ENCODE assay signal across 9 cellular contexts in genomic region chr6:24931752-24932691, GRCh38. TPM values are rescaled to one million over a fixed set of nuclear protein-coding genes. Genes with fewer than 3 reads are reported as not detected.
DNase-seq lines count a peak whose midpoint lies in the region; ATAC-seq and TF ChIP-seq lines count a peak whose summit lies in the region.
"Had no signal": no experiment of that assay in that cellular context is flagged by ENCODE, and none has a peak within 500 bp of the region (broad histone marks: within the 10 kb centered on the region; RNA-seq: fewer than 3 reads in every experiment).

No MANE protein-coding gene starts in this region.

- H3K4me1 Mint-ChIP-seq in HFFc6 (ENCODE audit: low read depth) (peaks cover 67% of the 10 kb centered on the region), T-cell (peaks cover 53 to 73% (median 62%) of the 10 kb centered on the region in 3 donors)

- DNase-seq in GM12865 (ENCODE audit: low read depth) (peak; percentile 82), HFFc6 (peak; percentile 28), T-cell (no peak), aorta (no peak), NCI-H1092 treated with DMSO at 0.1 percent for 48 hours (lab: John Stamatoyannopoulos, UW) (no peak), activated gamma-delta T cell (lab: John Stamatoyannopoulos, UW) (no peak), NCI-H2196 treated with DMSO at 0.1 percent for 48 hours (lab: John Stamatoyannopoulos, UW; ENCODE audit: unreplicated experiment) (no peak)
- DNase-seq: hippocampal formation had no signal

- H3K9me3 Mint-ChIP-seq in HFFc6 (no peaks in the 10 kb centered on the region), T-cell (peaks cover 0 to 6% (median 0%) of the 10 kb centered on the region in 3 donors)

- CTCF ChIA-PET in T-cell (lab: Charles Lee) = interaction anchor here (0.6 to 7.8 kb wide), 16 partner anchors 12 to 213 kb away, joined by 3 to 160 read pairs (median 11); partner anchors contain the start of gene C6orf62 (in 1 of the 2)

- no peak overlapping the region for H3K27ac ChIP-seq in aorta (ENCODE audit: low read depth in 1 of 2, low read length in 2 of 2)

- H3K4me3 ChIP-seq in GM12865 (ENCODE audit: low read depth, low read length) = peak overlapping the region; percentile 90
- H3K4me3 ChIP-seq in mononuclear cell (ENCODE audit: low read length) = peak overlapping the region; percentile 97
- H3K4me3 ChIP-seq in aorta (ENCODE audit: low read length in 2 of 2) = no peak overlapping the region

- H3K36me3 ChIP-seq in aorta (ENCODE audit: control insufficient read depth in 1 of 2, insufficient read depth in 2 of 2, low read length in 1 of 2) = no peaks in the 10 kb centered on the region

- H3K27me3 ChIP-seq in mononuclear cell (ENCODE audit: insufficient read depth, low read length) = no peaks in the 10 kb centered on the region
- no peaks in the 10 kb centered on the region for H3K27me3 ChIP-seq in aorta (ENCODE audit: control insufficient read depth in 1 of 2, insufficient read depth in 2 of 2, low read length in 1 of 2)

- TF ChIP-seq CTCF in GM12865 (IDR thresholded peaks at IDR 0.05; ENCODE audit: insufficient read depth, low read depth, low read length, missing control alignments) (no peak), HFFc6 (IDR thresholded peaks at IDR 0.05) (no peak)

- H3K27ac Mint-ChIP-seq in HFFc6 = peak overlapping the region; percentile 34; the same call in 1 of the 2 replicates
- peak overlapping the region; percentile 97 to 100 for H3K27ac Mint-ChIP-seq in T-cell

- 66 to 71% methylated on average over 7 of the region's 7 CpGs for WGBS in aorta, 2 donors

- H3K9me3 ChIP-seq in mononuclear cell (ENCODE audit: low read depth, low read length) (no peaks in the 10 kb centered on the region), aorta (ENCODE audit: control insufficient read depth, low read length) (no peaks in the 10 kb centered on the region)

- intact Hi-C loops in aorta (cut with DNase I) = no loop called here

- H3K4me1 ChIP-seq in mononuclear cell (ENCODE audit: insufficient read depth, low read length) (peaks cover 82% of the 10 kb centered on the region), aorta (ENCODE audit: control insufficient read depth in 1 of 2, insufficient read depth in 2 of 2, low read length in 2 of 2) (peaks cover 0 to 4% of the 10 kb centered on the region in 2 donors)

- ATAC-seq in T-cell (replicated peaks in 1 of 4) = peak; percentile 29 to 52 (median 45)
- no peak for ATAC-seq in aorta (ENCODE audit: low FRiP score)

- POLR2A ChIA-PET in T-cell (lab: Charles Lee) = interaction anchor here (0.6 to 0.8 kb wide), 3 partner anchors 33 to 355 kb away, joined by 3 to 4 read pairs (median 3); no protein-coding TSS in a partner anchor

- 0 out of 2 replicates have a peak, but pooled peaks cover 5% of the 10 kb centered on the region for H3K36me3 Mint-ChIP-seq in HFFc6 (ENCODE audit: low read depth)
- peaks cover 80% of the 10 kb centered on the region for H3K36me3 Mint-ChIP-seq in T-cell

- H3K4me3 Mint-ChIP-seq in HFFc6 (peak overlapping the region; percentile 55; the same call in 1 of the 2 replicates), T-cell (peak overlapping the region; percentile 93 to 98 (median 96))

- H3K27me3 Mint-ChIP-seq in HFFc6 (ENCODE audit: insufficient read depth) (peaks cover 1% of the 10 kb centered on the region; the same call in 1 of the 2 replicates), T-cell (no peaks in the 10 kb centered on the region)

RNA-seq across cellular contexts. Expression of gene RIPOR2, which starts 3.7 kb away (rescaled TPM):
- total RNA-seq in HFFc6 (2021; fragmentation: NEBNext Ultra II Directional; extraction: Animal tissue kit (Norgen Biotek cat#: 25700)) = 10 to 100 TPM in 4 of 6 experiments, 1 to 10 TPM in 2; 9.1 to 20.7 (median 10.2) TPM
- total RNA-seq in T-cell (100 to 1,000 TPM; 381 to 480 (median 441) TPM), mononuclear cell (128 TPM), aorta (10 to 100 TPM in 1 of 2 donors, 1 to 10 TPM in 1; 9.7 to 16.1 TPM)
- 1 to 10 TPM; 1.1 to 2.5 TPM for polyA plus RNA-seq in aorta

Comparison
In these comparisons a context has a peak if more than half of its experiments do, and no peak if none do; other contexts are left out.
1. DNase-seq: peak in GM12865 (single experiment) and HFFc6 (single experiment); none in T-cell (0 of 34), aorta (0 of 2), NCI-H1092 treated with DMSO at 0.1 percent for 48 hours (single experiment), activated gamma-delta T cell (single experiment) and NCI-H2196 treated with DMSO at 0.1 percent for 48 hours (single experiment).
2. H3K4me3 ChIP-seq: peak in GM12865 (single experiment) and mononuclear cell (single experiment); none in aorta (0 of 2).